9 cellular contexts compared by ENCODE assay signal in the genomic region with DNA sequence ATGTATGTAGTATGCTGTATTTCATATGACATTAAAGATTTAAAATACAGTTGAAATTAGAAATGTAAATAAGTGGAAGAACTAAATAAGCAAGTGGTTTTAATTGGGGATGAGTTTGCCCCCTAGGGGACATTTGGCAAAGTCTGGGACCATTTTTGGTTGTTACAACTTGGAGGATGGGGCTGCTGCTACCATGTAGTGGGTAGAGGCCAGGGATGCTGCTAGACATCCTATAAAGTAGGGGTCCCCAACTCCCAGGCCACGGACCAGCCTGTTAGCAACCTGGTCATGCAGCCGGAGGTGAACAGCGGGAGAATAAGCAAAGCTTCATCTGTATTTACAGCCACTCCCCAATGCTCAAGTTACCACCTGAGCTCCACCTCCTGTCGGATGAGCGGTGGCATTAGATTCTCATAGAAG. TPM values are rescaled to one million over a fixed set of nuclear protein-coding genes. Genes with fewer than 3 reads are reported as not detected.
A peak's percentile ranks its signal among the peaks of the same experiment; 100 is the strongest.
DNase-seq lines count a peak whose midpoint lies in the region; ATAC-seq, FAIRE-seq and TF ChIP-seq lines count a peak whose summit lies in the region.
"Had no signal": no experiment of that assay in that cellular context is flagged by ENCODE, and none has a peak within 500 bp of the region (broad histone marks: within the 10 kb centered on the region; RNA-seq: fewer than 3 reads in every experiment).

No MANE protein-coding gene starts in this region.

- POLR2A ChIA-PET in endothelial cell of umbilical vein (lab: Charles Lee): no interaction called here

- CTCF ChIA-PET in endothelial cell of umbilical vein (lab: Charles Lee): interaction anchor here (0.8 to 2.0 kb wide), 4 partner anchors 20 to 170 kb away, joined by 3 to 6 read pairs (median 4); a partner anchor contains a TSS

- peak; percentile 23 for DNase-seq in NCI-H748 (lab: John Stamatoyannopoulos, UW; ENCODE audit: unreplicated experiment)
- DNase-seq in NCI-H748 treated with DMSO at 0.1 percent for 48 hours (lab: John Stamatoyannopoulos, UW): no peak
- DNase-seq in endothelial cell of umbilical vein (ENCODE audit: low read depth, low spot score): peak; percentile 49
- DNase-seq in tibial nerve (ENCODE audit: low spot score in 2 of 2): no peak
- DNase-seq: activated naive CD8-positive, alpha-beta T cell treated with anti-CD3 and anti-CD28 coated beads for 36 hours had no signal

- FAIRE-seq in endothelial cell of umbilical vein (lab: Jason Lieb, UNC): no peak

- no peaks in the 10 kb centered on the region for H3K27me3 ChIP-seq in Loucy (ENCODE audit: insufficient read depth, low read length, poor library complexity, severe bottlenecking)
- no peaks in the 10 kb centered on the region for H3K27me3 ChIP-seq in endothelial cell of umbilical vein (ENCODE audit: control insufficient read depth in 2 of 2, insufficient read depth in 2 of 2, low read length in 2 of 2)
- H3K27me3 ChIP-seq in parathyroid adenoma (ENCODE audit: control insufficient read depth, insufficient read depth, low read length): no peaks in the 10 kb centered on the region
- no peaks in the 10 kb centered on the region for H3K27me3 ChIP-seq in tibial nerve

- no TSS peak for BruUV-seq in endothelial cell of umbilical vein (replicated peaks; lab: Mats Ljungman, UMichigan)

- H3K4me2 ChIP-seq in Loucy (ENCODE audit: low read depth, low read length, poor library complexity, severe bottlenecking): no peak overlapping the region
- H3K4me2 ChIP-seq in endothelial cell of umbilical vein (ENCODE audit: insufficient read depth, low read length): no peak overlapping the region
- H3K4me2 ChIP-seq in parathyroid adenoma (ENCODE audit: low read length): no peak overlapping the region

- dilution Hi-C loops in endothelial cell of umbilical vein (cut with MboI; ENCODE audit: extremely low pct_ligation_motif_present, low sequenced_read_pairs): no loop called here

- TF ChIP-seq POLR2A in endothelial cell of umbilical vein (IDR thresholded peaks at IDR 0.05; ENCODE audit: low read depth, low read length) (no peak), tibial nerve (IDR thresholded peaks at IDR 0.05) (no peak)

- intact Hi-C loops in endothelial cell of umbilical vein (cut with micrococcal nuclease): loop anchor here (1.0 kb wide), 1 partner anchor 167 kb away; no protein-coding TSS in a partner anchor

- H3K9me2 ChIP-seq in Loucy (replicated peaks; ENCODE audit: low read depth, low read length): no peaks in the 10 kb centered on the region

- H3K4me1 ChIP-seq in Loucy (ENCODE audit: insufficient read depth, low read length, poor library complexity, severe bottlenecking) (no peaks in the 10 kb centered on the region), endothelial cell of umbilical vein (ENCODE audit: control insufficient read depth, extremely low read depth, insufficient read depth, low read length) (peaks cover 4% of the 10 kb centered on the region), parathyroid adenoma (peaks cover 4% of the 10 kb centered on the region), tibial nerve (no peaks in the 10 kb centered on the region)

- H4K20me1 ChIP-seq in Loucy (ENCODE audit: insufficient read depth, low read length, poor library complexity, severe bottlenecking) (no peaks in the 10 kb centered on the region), endothelial cell of umbilical vein (replicated peaks; ENCODE audit: control insufficient read depth, extremely low read depth, insufficient read depth, low read length) (no peaks in the 10 kb centered on the region)

- H3K9me3 ChIP-seq in Loucy (ENCODE audit: insufficient read depth, low read depth, low read length): no peaks in the 10 kb centered on the region
- H3K9me3 ChIP-seq in endothelial cell of umbilical vein (replicated peaks; ENCODE audit: control insufficient read depth, insufficient read depth, low read length): no peaks in the 10 kb centered on the region
- no peaks in the 10 kb centered on the region for H3K9me3 ChIP-seq in parathyroid adenoma (ENCODE audit: control insufficient read depth, low read length)
- no peaks in the 10 kb centered on the region for H3K9me3 ChIP-seq in tibial nerve

- H3K9ac ChIP-seq in Loucy (ENCODE audit: low read depth, low read length, poor library complexity, severe bottlenecking) (no peak overlapping the region), endothelial cell of umbilical vein (replicated peaks; ENCODE audit: extremely low read depth, insufficient read depth, low read length) (no peak overlapping the region), parathyroid adenoma (no peak overlapping the region)

- ATAC-seq in GM21390 (IDR thresholded peaks at IDR 0.05; ENCODE audit: unreplicated experiment) (no peak), GM21515 (IDR thresholded peaks at IDR 0.05; ENCODE audit: unreplicated experiment) (no peak)

- H2AFZ ChIP-seq in Loucy (ENCODE audit: low read length) (no peak overlapping the region), endothelial cell of umbilical vein (ENCODE audit: low read depth, low read length) (no peak overlapping the region), parathyroid adenoma (no peak overlapping the region)

- H3K9me1 ChIP-seq in endothelial cell of umbilical vein (replicated peaks; ENCODE audit: control insufficient read depth, extremely low read depth, insufficient read depth, low read length): no peaks in the 10 kb centered on the region

- WGBS in tibial nerve, 2 donors: 70 to 85% methylated on average over 5 of the region's 5 CpGs

- no peaks in the 10 kb centered on the region for H3F3A ChIP-seq in Loucy (ENCODE audit: low read depth)

- H3K36me3 ChIP-seq in Loucy (ENCODE audit: insufficient read depth, low read length) (no peaks in the 10 kb centered on the region), endothelial cell of umbilical vein (ENCODE audit: control insufficient read depth in 2 of 2, extremely low read depth in 1 of 2, insufficient read depth in 2 of 2, low read length in 2 of 2) (no peaks in the 10 kb centered on the region), parathyroid adenoma (ENCODE audit: control insufficient read depth, insufficient read depth, low read length) (no peaks in the 10 kb centered on the region), tibial nerve (no peaks in the 10 kb centered on the region)

- H3K4me3 ChIP-seq in Loucy (ENCODE audit: low read length, poor library complexity, severe bottlenecking) (no peak overlapping the region), endothelial cell of umbilical vein (replicated peaks in 1 of 3; ENCODE audit: insufficient read depth in 1 of 3, low read depth in 1 of 3, low read length in 3 of 3) (no peak overlapping the region), parathyroid adenoma (ENCODE audit: low read depth, low read length) (no peak overlapping the region), tibial nerve (no peak overlapping the region)

- TF ChIP-seq CTCF in Loucy (conservative IDR thresholded peaks at IDR 0.05; ENCODE audit: low read length) (peak; percentile 79), endothelial cell of umbilical vein (IDR thresholded peaks at IDR 0.05; ENCODE audit: extremely low read depth in 1 of 2, insufficient read depth in 1 of 2, low read depth in 1 of 2, low read length in 2 of 2) (peak; percentile 16 to 32), parathyroid adenoma (IDR thresholded peaks at IDR 0.05) (peak; percentile 46), tibial nerve (IDR thresholded peaks at IDR 0.05) (peak in 1 of 5 experiments; percentile 9)

- TF ChIP-seq EP300 in tibial nerve (IDR thresholded peaks at IDR 0.05): no peak

- H3K79me2 ChIP-seq in Loucy (ENCODE audit: insufficient read depth, low read length): no peaks in the 10 kb centered on the region
- H3K79me2 ChIP-seq in endothelial cell of umbilical vein (ENCODE audit: control insufficient read depth, insufficient read depth, low read length): no peaks in the 10 kb centered on the region
- no peaks in the 10 kb centered on the region for H3K79me2 ChIP-seq in parathyroid adenoma

- no peak overlapping the region for H3K27ac ChIP-seq in endothelial cell of umbilical vein (ENCODE audit: insufficient read depth, low read depth, low read length)
- H3K27ac ChIP-seq in parathyroid adenoma: no peak overlapping the region
- H3K27ac ChIP-seq in tibial nerve: no peak overlapping the region

TF ChIP-seq in endothelial cell of umbilical vein, 7 proteins besides CTCF, POLR2A, EP300 and RAD21 (continues in another document):
- no peak for TF ChIP-seq JUN (IDR thresholded peaks at IDR 0.05; ENCODE audit: borderline replicate concordance, insufficient read depth, insufficient read length, low read depth)
- no peak for TF ChIP-seq EZH2 (IDR thresholded peaks at IDR 0.05; ENCODE audit: borderline replicate concordance, low read depth, low read length, severe bottlenecking)

RNA-seq across cellular contexts. Expression of a gene that starts 27.9 kb away (rescaled TPM):
- 39.5 and 41.9 TPM in 2 replicates for total RNA-seq in endothelial cell of umbilical vein
- 9.7 and 15.8 TPM in 2 replicates for polyA plus RNA-seq in endothelial cell of umbilical vein
- polyA plus RNA-seq in endothelial cell of umbilical vein (2011; cell fraction: cytosol; rRNA removed): 24.9 and 26.5 TPM in 2 replicates
- polyA plus RNA-seq in endothelial cell of umbilical vein (2011; cell fraction: nucleus; rRNA removed): 15.0 and 24.7 TPM in 2 replicates
- 35.2 and 55.9 TPM in 2 replicates for polyA plus RNA-seq in endothelial cell of umbilical vein (2012)
- polyA minus RNA-seq in endothelial cell of umbilical vein: 12.7 and 15.6 TPM in 2 replicates
- polyA minus RNA-seq in endothelial cell of umbilical vein (2011; cell fraction: cytosol; rRNA and poly(A)+ RNA removed): 40.2 TPM
- 14.1 and 16.3 TPM in 2 replicates for polyA minus RNA-seq in endothelial cell of umbilical vein (2011; cell fraction: nucleus; rRNA and poly(A)+ RNA removed)
- 10 to 100 TPM; 42.6 to 66.6 (median 53.4) TPM for total RNA-seq in tibial nerve

RNA-seq across cellular contexts. Expression of a gene that starts 41.1 kb away (rescaled TPM):
- total RNA-seq in endothelial cell of umbilical vein (4.3 and 4.5 TPM in 2 replicates), tibial nerve (10 to 100 TPM; 14.9 to 38.8 (median 27.8) TPM)
- 1.0 and 1.3 TPM in 2 replicates for polyA plus RNA-seq in endothelial cell of umbilical vein
- 0.97 and 1.0 TPM in 2 replicates for polyA plus RNA-seq in endothelial cell of umbilical vein (2011; cell fraction: cytosol; rRNA removed)
- polyA plus RNA-seq in endothelial cell of umbilical vein (2011; cell fraction: nucleus; rRNA removed): 5.7 and 7.5 TPM in 2 replicates
- 1.6 and 1.7 TPM in 2 replicates for polyA plus RNA-seq in endothelial cell of umbilical vein (2012)
- polyA minus RNA-seq in endothelial cell of umbilical vein: 3.9 and 4.4 TPM in 2 replicates
- 0.51 TPM for polyA minus RNA-seq in endothelial cell of umbilical vein (2011; cell fraction: cytosol; rRNA and poly(A)+ RNA removed)
- 18.1 and 18.4 TPM in 2 replicates for polyA minus RNA-seq in endothelial cell of umbilical vein (2011; cell fraction: nucleus; rRNA and poly(A)+ RNA removed)

RNA-seq across cellular contexts. Expression of a gene that starts 52.8 kb away (rescaled TPM):
- total RNA-seq in endothelial cell of umbilical vein: 5.7 and 8.5 TPM in 2 replicates
- polyA plus RNA-seq in endothelial cell of umbilical vein: 12.2 and 15.1 TPM in 2 replicates
- 11.3 and 11.8 TPM in 2 replicates for polyA plus RNA-seq in endothelial cell of umbilical vein (2011; cell fraction: cytosol; rRNA removed)
- 16.8 and 17.7 TPM in 2 replicates for polyA plus RNA-seq in endothelial cell of umbilical vein (2011; cell fraction: nucleus; rRNA removed)
- 35.3 and 43.0 TPM in 2 replicates for polyA plus RNA-seq in endothelial cell of umbilical vein (2012)
- polyA minus RNA-seq in endothelial cell of umbilical vein: 45.7 and 55.9 TPM in 2 replicates
- not detected for polyA minus RNA-seq in endothelial cell of umbilical vein (2011; cell fraction: cytosol; rRNA and poly(A)+ RNA removed)
- polyA minus RNA-seq in endothelial cell of umbilical vein (2011; cell fraction: nucleus; rRNA and poly(A)+ RNA removed): 19.9 and 26.5 TPM in 2 replicates
- total RNA-seq in tibial nerve: 10 to 100 TPM; 26.0 to 51.1 (median 36.0) TPM

Comparison
In these comparisons a context has a peak if more than half of its experiments do, and no peak if none do; other contexts are left out.
1. DNase-seq: peak in NCI-H748 (single experiment) and endothelial cell of umbilical vein (single experiment); none in NCI-H748 treated with DMSO at 0.1 percent for 48 hours (single experiment) and tibial nerve (0 of 2).